ENCODE assay signal across 8 cellular contexts in genomic region chr3:107947203-107947602, GRCh38.
"Had no signal": no experiment of that assay in that cellular context is flagged by ENCODE, and none has a peak within 500 bp of the region (broad histone marks: within the 10 kb centered on the region; RNA-seq: fewer than 3 reads in every experiment).

No MANE protein-coding gene starts in this region.

- DNase-seq: GDM1, GF-D8 had no signal

- H3K4me3 ChIP-seq: GM12878 had no signal

- ATAC-seq: GM12878 had no signal

- FAIRE-seq: G401.6, GM12878, GM12891, GM12892, GM18507, GM19239 had no signal
